In genomic region chr17:13646969-13647368, GRCh38 we compare ENCODE assay signal across 2 cellular contexts.
TF ChIP-seq lines count a peak whose summit lies in the region.

No MANE protein-coding gene starts in this region.

TF ChIP-seq in IMR-90, 13 proteins besides CTCF, POLR2A, EP300 and RAD21:
- no peak for TF ChIP-seq MXI1 (IDR thresholded peaks at IDR 0.05; ENCODE audit: borderline replicate concordance, low read depth, low read length)
- no peak for TF ChIP-seq CHD1 (IDR thresholded peaks at IDR 0.05; ENCODE audit: low read depth, low read length)
- TF ChIP-seq CEBPB (IDR thresholded peaks at IDR 0.05; ENCODE audit: low read depth, low read length), result peak; percentile 55
- no peak for TF ChIP-seq ELK1 (IDR thresholded peaks at IDR 0.05; ENCODE audit: borderline replicate concordance, low read depth, low read length)
- TF ChIP-seq FOS (IDR thresholded peaks at IDR 0.05; ENCODE audit: low read depth, low read length), result no peak
- no peak for TF ChIP-seq BHLHE40 (IDR thresholded peaks at IDR 0.05; ENCODE audit: low read depth, low read length)
- TF ChIP-seq SMC3 (IDR thresholded peaks at IDR 0.05; ENCODE audit: low read depth, low read length), result no peak
- no peak for TF ChIP-seq NFE2L2 (IDR thresholded peaks at IDR 0.05; ENCODE audit: low read depth, low read length)
- TF ChIP-seq USF2 (IDR thresholded peaks at IDR 0.05; ENCODE audit: low read depth, low read length), result no peak

TF ChIP-seq in K562, 482 proteins besides CTCF, POLR2A, EP300 and RAD21:
- TF ChIP-seq CEBPB (tag; IDR thresholded peaks at IDR 0.05), result peak; percentile 40; the same call in 1 of the 2 replicates
- no peak for TF ChIP-seq MCM2 (IDR thresholded peaks at IDR 0.05; ENCODE audit: low read depth)
- no peak for TF ChIP-seq NFYB (IDR thresholded peaks at IDR 0.05; ENCODE audit: extremely low read depth, insufficient read length)
- TF ChIP-seq CEBPG (CRISPR knock-in tag; IDR thresholded peaks at IDR 0.05), result no peak
- peak; percentile 49 to 89; a peak in 3 of 4 replicates for TF ChIP-seq CEBPG (tag; conservative IDR thresholded peaks at IDR 0.05 in 1 of 2, IDR thresholded peaks at IDR 0.05 in 1 of 2)
